Comparison of ENCODE assay signal across 29 cellular contexts in the genomic region with DNA sequence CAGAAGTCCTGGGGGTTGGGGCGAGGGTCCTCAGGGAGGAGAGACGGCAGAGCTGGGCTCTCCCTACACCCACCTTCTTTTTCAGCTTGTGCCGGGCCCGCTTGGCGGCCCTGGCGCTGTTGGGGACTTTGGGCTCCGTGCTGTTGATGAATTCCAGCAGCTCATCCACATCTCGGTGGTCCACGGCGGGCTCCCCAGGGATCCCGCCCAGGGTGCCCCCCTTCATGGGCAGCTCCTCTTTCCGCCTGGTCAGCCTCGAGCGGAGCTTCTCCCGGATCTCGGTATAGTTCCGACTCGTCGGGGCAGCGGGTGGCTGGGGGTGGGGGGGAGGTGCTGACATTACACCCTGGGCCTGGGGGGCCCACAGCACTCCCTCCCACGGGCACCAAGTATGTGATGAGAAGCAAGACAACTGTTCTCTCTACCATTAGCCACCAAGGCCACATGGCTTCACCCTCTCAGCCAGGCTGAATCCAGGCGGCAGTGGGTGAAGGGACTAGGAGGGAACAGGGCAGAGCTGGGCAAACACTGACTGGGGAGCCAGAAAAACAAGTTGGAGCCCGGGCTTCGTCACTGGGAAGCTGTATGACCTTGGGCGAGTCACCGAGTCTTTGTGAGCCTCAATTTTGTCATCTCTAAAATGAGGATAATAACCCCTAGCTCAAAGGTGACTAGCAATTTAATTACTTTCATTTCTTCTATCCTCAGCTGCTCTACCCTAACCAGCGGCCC. TPM values are rescaled to one million over a fixed set of nuclear protein-coding genes. Genes with fewer than 3 reads are reported as not detected.
DNase-seq lines count a peak whose midpoint lies in the region; ATAC-seq and TF ChIP-seq lines count a peak whose summit lies in the region.
"Had no signal": no experiment of that assay in that cellular context is flagged by ENCODE, and none has a peak within 500 bp of the region (broad histone marks: within the 10 kb centered on the region; RNA-seq: fewer than 3 reads in every experiment).

No MANE protein-coding gene starts in this region.

- H3K27me3 ChIP-seq in left ventricle myocardium inferior (ENCODE audit: low read depth) (no peaks in the 10 kb centered on the region), lower lobe of right lung (ENCODE audit: low read depth) (no peaks in the 10 kb centered on the region)
- H3K27me3 ChIP-seq: cardiac muscle cell, uterus had no signal

- ATAC-seq in Right ventricle myocardium inferior = no peak
- ATAC-seq in lower lobe of right lung = no peak
- ATAC-seq: activated CD8-positive, alpha-beta memory T cell treated with anti-CD3 and anti-CD28 coated beads, Interleukin-2, amount 10 ng/mL, durations not matched to agents 7 days and 5 days; GM12878 had no signal

- H3K4me1 Mint-ChIP-seq in chondrocyte (ENCODE audit: low read depth) (peaks cover 36% of the 10 kb centered on the region), nephron progenitor cell (no peaks in the 10 kb centered on the region)
- H3K4me1 Mint-ChIP-seq: activated CD4-positive, alpha-beta T cell treated with anti-CD3 and anti-CD28 coated beads, Interleukin-2, amount 10 ng/mL, durations not matched to agents 7 days and 5 days; activated CD8-positive, alpha-beta memory T cell treated with anti-CD3 and anti-CD28 coated beads, Interleukin-2, amount 10 ng/mL, durations not matched to agents 7 days and 5 days; activated naive CD4-positive, alpha-beta T cell treated with anti-CD3 and anti-CD28 coated beads, Interleukin-2, amount 50 U/mL, for 24 hours had no signal

- H3K27ac ChIP-seq in left ventricle myocardium inferior (replicated peaks) (no peak overlapping the region), lower lobe of right lung (no peak overlapping the region)
- H3K27ac ChIP-seq: cardiac muscle cell, coronary artery, parathyroid adenoma, thoracic aorta, uterus had no signal

- DNase-seq in Right ventricle myocardium inferior (ENCODE audit: missing footprints) = peak; percentile 46
- DNase-seq in left ventricle myocardium inferior = no peak
- no peak for DNase-seq in chondrocyte (ENCODE audit: low spot score)
- DNase-seq in nephron progenitor cell = no peak
- no peak for DNase-seq in NCI-H748 (lab: John Stamatoyannopoulos, UW; ENCODE audit: unreplicated experiment)
- no peak for DNase-seq in stimulated activated naive CD4-positive, alpha-beta T cell (lab: John Stamatoyannopoulos, UW)
- no peak for DNase-seq in lower lobe of right lung
- no peak for DNase-seq in NCI-H1436 treated with DMSO at 0.1 percent for 48 hours (lab: John Stamatoyannopoulos, UW)
- DNase-seq: activated CD4-positive, alpha-beta T cell treated with anti-CD3 and anti-CD28 coated beads, Interleukin-2, amount 10 ng/mL, durations not matched to agents 7 days and 5 days; activated CD8-positive, alpha-beta memory T cell treated with anti-CD3 and anti-CD28 coated beads, Interleukin-2, amount 10 ng/mL, durations not matched to agents 7 days and 5 days; CD4-positive, alpha-beta memory T cell; effector memory CD4-positive, alpha-beta T cell; HCEC 1CT; KBM-7; NCI-H1417 treated with DMSO at 0.1 percent for 48 hours; NCI-H510A treated with DMSO at 0.1 percent for 48 hours; right cardiac atrium; SHP77; stimulated activated CD4-positive, alpha-beta T cell treated with anti-CD3 and anti-CD28 coated beads, Interleukin-4, amount 100 ng/mL, for 4 hours; stimulated activated naive CD4-positive, alpha-beta T cell treated with Interleukin-2 at 50 U/mL for 16 hours; T1000; uterus had no signal

- TF ChIP-seq CTCF in left ventricle myocardium inferior (IDR thresholded peaks at IDR 0.05; ENCODE audit: borderline replicate concordance) (no peak), chondrocyte (IDR thresholded peaks at IDR 0.05) (no peak), nephron progenitor cell (IDR thresholded peaks at IDR 0.05) (no peak), lower lobe of right lung (IDR thresholded peaks at IDR 0.05) (no peak)

- no peak overlapping the region for H3K4me3 Mint-ChIP-seq in chondrocyte (ENCODE audit: unreplicated experiment)
- no peak overlapping the region for H3K4me3 Mint-ChIP-seq in nephron progenitor cell
- H3K4me3 Mint-ChIP-seq: activated CD4-positive, alpha-beta T cell treated with anti-CD3 and anti-CD28 coated beads, Interleukin-2, amount 10 ng/mL, durations not matched to agents 7 days and 5 days; activated CD8-positive, alpha-beta memory T cell treated with anti-CD3 and anti-CD28 coated beads, Interleukin-2, amount 10 ng/mL, durations not matched to agents 7 days and 5 days; activated naive CD4-positive, alpha-beta T cell treated with anti-CD3 and anti-CD28 coated beads, Interleukin-2, amount 50 U/mL, for 24 hours; CD4-positive, alpha-beta memory T cell had no signal

- H3K36me3 ChIP-seq in left ventricle myocardium inferior (peaks cover 93% of the 10 kb centered on the region), lower lobe of right lung (peaks cover 98% of the 10 kb centered on the region)
- H3K36me3 ChIP-seq: uterus had no signal

- H3K9me3 ChIP-seq in left ventricle myocardium inferior (replicated peaks) (no peaks in the 10 kb centered on the region), lower lobe of right lung (no peaks in the 10 kb centered on the region)
- H3K9me3 ChIP-seq: thoracic aorta, uterus had no signal

- H3K36me3 Mint-ChIP-seq in chondrocyte (ENCODE audit: low read depth) (peaks cover 28% of the 10 kb centered on the region), nephron progenitor cell (ENCODE audit: low read depth) (peaks cover 36% of the 10 kb centered on the region)

- no peak overlapping the region for H3K4me3 ChIP-seq in left ventricle myocardium inferior
- H3K4me3 ChIP-seq in lower lobe of right lung = no peak overlapping the region
- H3K4me3 ChIP-seq: cardiac muscle cell, coronary artery, GM12878, lung, thoracic aorta, uterus had no signal

- intact Hi-C loops in Right ventricle myocardium inferior (cut with DNase I) (no loop called here), left ventricle myocardium inferior (cut with micrococcal nuclease) (no loop called here), lower lobe of right lung (cut with DNase I) (no loop called here)

- H3K9me3 Mint-ChIP-seq in chondrocyte (ENCODE audit: low read depth) = no peaks in the 10 kb centered on the region
- no peaks in the 10 kb centered on the region for H3K9me3 Mint-ChIP-seq in nephron progenitor cell
- H3K9me3 Mint-ChIP-seq: activated CD4-positive, alpha-beta T cell treated with anti-CD3 and anti-CD28 coated beads, Interleukin-2, amount 10 ng/mL, durations not matched to agents 7 days and 5 days; activated naive CD4-positive, alpha-beta T cell treated with anti-CD3 and anti-CD28 coated beads, Interleukin-2, amount 50 U/mL, for 24 hours; CD4-positive, alpha-beta memory T cell had no signal

- no peaks in the 10 kb centered on the region for H3K27me3 Mint-ChIP-seq in chondrocyte (ENCODE audit: low read depth)
- H3K27me3 Mint-ChIP-seq in nephron progenitor cell (ENCODE audit: low read depth, poor library complexity) = no peaks in the 10 kb centered on the region
- H3K27me3 Mint-ChIP-seq: activated CD4-positive, alpha-beta T cell treated with anti-CD3 and anti-CD28 coated beads, Interleukin-2, amount 10 ng/mL, durations not matched to agents 7 days and 5 days; activated CD8-positive, alpha-beta memory T cell treated with anti-CD3 and anti-CD28 coated beads, Interleukin-2, amount 10 ng/mL, durations not matched to agents 7 days and 5 days; activated naive CD4-positive, alpha-beta T cell treated with anti-CD3 and anti-CD28 coated beads, Interleukin-2, amount 50 U/mL, for 24 hours; CD4-positive, alpha-beta memory T cell had no signal

- H3K4me1 ChIP-seq in left ventricle myocardium inferior (peaks cover 29% of the 10 kb centered on the region), lower lobe of right lung (peaks cover 8% of the 10 kb centered on the region)

- peak overlapping the region; percentile 73 for H3K27ac Mint-ChIP-seq in chondrocyte (ENCODE audit: unreplicated experiment)
- H3K27ac Mint-ChIP-seq in nephron progenitor cell = peak overlapping the region; percentile 88
- H3K27ac Mint-ChIP-seq: activated CD4-positive, alpha-beta T cell treated with anti-CD3 and anti-CD28 coated beads, Interleukin-2, amount 10 ng/mL, durations not matched to agents 7 days and 5 days had no signal

RNA-seq across cellular contexts. Expression of gene DDX41, which starts 14.6 kb away (rescaled TPM):
- total RNA-seq in Right ventricle myocardium inferior (30.1 TPM), left ventricle myocardium inferior (29.7 TPM), chondrocyte (77.2 to 79.0 TPM (median 78.6 TPM) in 3 replicates), lower lobe of right lung (69.4 TPM)

RNA-seq across cellular contexts. Expression of gene DOK3, which starts 21.7 kb away (rescaled TPM):
- total RNA-seq in Right ventricle myocardium inferior = 4.4 TPM
- total RNA-seq in left ventricle myocardium inferior = 3.3 TPM
- 4.7 to 7.7 TPM (median 7.5 TPM) in 3 replicates for total RNA-seq in chondrocyte
- total RNA-seq in lower lobe of right lung = 76.5 TPM

RNA-seq across cellular contexts. Expression of gene FAM193B, which starts 23.0 kb away (rescaled TPM):
- total RNA-seq in Right ventricle myocardium inferior = 29.5 TPM
- total RNA-seq in left ventricle myocardium inferior = 21.5 TPM
- total RNA-seq in chondrocyte = 75.2 to 85.9 TPM (median 79.1 TPM) in 3 replicates
- total RNA-seq in lower lobe of right lung = 89.1 TPM

RNA-seq across cellular contexts. Expression of gene PDLIM7, which starts 34.0 kb away (rescaled TPM):
- 43.1 TPM for total RNA-seq in Right ventricle myocardium inferior
- total RNA-seq in left ventricle myocardium inferior = 54.4 TPM
- 563 to 633 TPM (median 613 TPM) in 3 replicates for total RNA-seq in chondrocyte
- 47.1 TPM for total RNA-seq in lower lobe of right lung

RNA-seq across cellular contexts. Expression of gene DBN1, which starts 57.9 kb away (rescaled TPM):
- total RNA-seq in Right ventricle myocardium inferior (32.2 TPM), left ventricle myocardium inferior (21.8 TPM), chondrocyte (207 to 277 TPM (median 274 TPM) in 3 replicates), lower lobe of right lung (23.1 TPM)
